ENCODE assay signal across 1 cellular context in genomic region chr2:174570325-174570958, GRCh38.
TF ChIP-seq lines count a peak whose summit lies in the region.

No MANE protein-coding gene starts in this region.

TF ChIP-seq in K562, 482 proteins besides CTCF, POLR2A, EP300 and RAD21 (continued from another document):
- TF ChIP-seq VEZF1 (CRISPR knock-in tag; IDR thresholded peaks at IDR 0.05) (no peak), U2AF2 (optimal IDR thresholded peaks at IDR 0.05; ENCODE audit: low read depth, low read length) (no peak), HSF4 (CRISPR knock-in tag; IDR thresholded peaks at IDR 0.05; ENCODE audit: borderline replicate concordance) (no peak), RHOXF2B (CRISPR knock-in tag; conservative IDR thresholded peaks at IDR 0.05) (no peak), HMGN3 (IDR thresholded peaks at IDR 0.05; ENCODE audit: borderline replicate concordance, extremely low read depth, insufficient read length, low read depth, low read length) (no peak), RFX1 (IDR thresholded peaks at IDR 0.05) (no peak), TRIM25 (IDR thresholded peaks at IDR 0.05; ENCODE audit: borderline replicate concordance) (no peak), ZFP1 (CRISPR knock-in tag; IDR thresholded peaks at IDR 0.05) (no peak), ZNF316 (IDR thresholded peaks at IDR 0.05) (peak; percentile 95), TEAD1 (CRISPR knock-in tag; IDR thresholded peaks at IDR 0.05) (no peak), MBD1 (CRISPR knock-in tag; IDR thresholded peaks at IDR 0.05) (no peak), TRIM28 (IDR thresholded peaks at IDR 0.05) (no peak), POU5F1 (IDR thresholded peaks at IDR 0.05; ENCODE audit: borderline replicate concordance, low read depth, low read length, partially characterized antibody) (no peak), TAF15 (IDR thresholded peaks at IDR 0.05; ENCODE audit: low read depth, low read length) (no peak), ZNF384 (IDR thresholded peaks at IDR 0.05; ENCODE audit: low read depth, low read length) (no peak), C11orf30 (IDR thresholded peaks at IDR 0.05; ENCODE audit: low read depth) (peak; percentile 93), MAFG (tag; conservative IDR thresholded peaks at IDR 0.05) (peak; percentile 96), FOSL1 (tag; conservative IDR thresholded peaks at IDR 0.05) (peak; percentile 30; the same call in 1 of the 2 replicates), ARID4B (CRISPR knock-in tag; IDR thresholded peaks at IDR 0.05) (no peak), NCOA4 (IDR thresholded peaks at IDR 0.05; ENCODE audit: partially characterized antibody) (no peak), ZNF347 (CRISPR knock-in tag; IDR thresholded peaks at IDR 0.05; ENCODE audit: low read depth) (no peak), ZNF445 (CRISPR knock-in tag; IDR thresholded peaks at IDR 0.05; ENCODE audit: low read depth) (no peak)
